Comparison of ENCODE assay signal across 16 cellular contexts in genomic region chr1:203771901-203772301, GRCh38. TPM values are rescaled to one million over a fixed set of nuclear protein-coding genes. Genes with fewer than 3 reads are reported as not detected.
DNase-seq lines count a peak whose midpoint lies in the region; TF ChIP-seq lines count a peak whose summit lies in the region.
"Had no signal": no experiment of that assay in that cellular context is flagged by ENCODE, and none has a peak within 500 bp of the region (broad histone marks: within the 10 kb centered on the region; RNA-seq: fewer than 3 reads in every experiment).

No MANE protein-coding gene starts in this region.

- intact Hi-C loops in spleen (cut with DNase I; ENCODE audit: low total_unique reads) = no loop called here

- in situ Hi-C loops in G401 (cut with HindIII; ENCODE audit: low sequenced_read_pairs) = no loop called here

- TF ChIP-seq CTCF in VCaP (conservative IDR thresholded peaks at IDR 0.05) (no peak), spleen (IDR thresholded peaks at IDR 0.05 in 8 of 11, conservative IDR thresholded peaks at IDR 0.05 in 3 of 11) (no peak)

- no peak for TF ChIP-seq POLR2A in spleen (IDR thresholded peaks at IDR 0.05)

- peaks cover 0 to 54% (median 25%) of the 10 kb centered on the region in 6 donors for H3K4me1 ChIP-seq in spleen
- H3K4me1 ChIP-seq: testis had no signal

- H3K4me3 ChIP-seq in spleen = no peak overlapping the region
- H3K4me3 ChIP-seq: testis had no signal

- no peaks in the 10 kb centered on the region for H3K27me3 ChIP-seq in spleen (replicated peaks in 1 of 7)
- H3K27me3 ChIP-seq: testis had no signal

- 75 to 94% (median 84%) methylated on average over 7 of the region's 7 CpGs for WGBS in spleen, 5 donors

- peaks cover 0 to 49% (median 6%) of the 10 kb centered on the region in 6 donors for H3K36me3 ChIP-seq in spleen

- H3K27ac ChIP-seq in VCaP (peak overlapping the region; percentile 41), spleen (peak overlapping the region in 5 of 8 donors; percentile 21 to 31 (median 26))
- H3K27ac ChIP-seq: C4-2B, testis had no signal

- H3K9me3 ChIP-seq in spleen = no peaks in the 10 kb centered on the region
- H3K9me3 ChIP-seq: testis had no signal

- DNase-seq in G401 (ENCODE audit: low spot score) (peak; percentile 62), islet precursor cell (peak; percentile 60), spleen (no peak), RKO (ENCODE audit: low spot score) (no peak), DMS79 treated with DMSO at 0.1 percent for 48 hours (lab: John Stamatoyannopoulos, UW) (no peak), dedifferentiated amniotic fluid mesenchymal stem cell (ENCODE audit: extremely low spot score) (no peak)
- DNase-seq: activated gamma-delta T cell, NCI-H2081, NCI-H526 treated with DMSO at 0.1 percent for 48 hours, nephron progenitor cell, testis had no signal

RNA-seq across cellular contexts. Expression of gene LAX1, which starts 6.9 kb away (rescaled TPM):
- total RNA-seq in G401 (2014; rRNA removed; shearing (Covaris generic)) = not detected in 2 replicates
- 10 to 100 TPM; 11.3 to 24.3 (median 14.6) TPM for total RNA-seq in spleen
- polyA plus RNA-seq in spleen = 1 to 10 TPM in 2 of 3 donors, under 1 TPM in 1; 1.00 to 5.9 (median 1.7) TPM
- total RNA-seq: H4, HT1080, M059J had no signal

RNA-seq across cellular contexts. Expression of gene ZBED6, which starts 23.5 kb away (rescaled TPM):
- total RNA-seq in G401 (2014; rRNA removed; shearing (Covaris generic)) = 4.2 and 7.4 TPM in 2 replicates
- 10 to 100 TPM; 22.4 to 49.6 (median 41.4) TPM for total RNA-seq in spleen
- polyA plus RNA-seq in spleen = 1 to 10 TPM in 1 of 3 donors, under 1 TPM in 2; 0.17 to 1.4 (median 0.29) TPM

RNA-seq across cellular contexts. Expression of gene ZC3H11A, which starts 23.5 kb away (rescaled TPM):
- 40.6 and 57.6 TPM in 2 replicates for total RNA-seq in G401 (2014; rRNA removed; shearing (Covaris generic))
- 100 to 1,000 TPM in 3 of 7 donors, 10 to 100 TPM in 4; 79.6 to 218 (median 93.8) TPM for total RNA-seq in spleen
- polyA plus RNA-seq in spleen = 10 to 100 TPM; 45.2 to 61.1 (median 53.8) TPM

Comparison
In these comparisons a context has a peak if more than half of its experiments do, and no peak if none do; other contexts are left out.
1. DNase-seq: peak in G401 (single experiment) and islet precursor cell (single experiment); none in spleen (single experiment), RKO (single experiment), DMS79 treated with DMSO at 0.1 percent for 48 hours (single experiment) and dedifferentiated amniotic fluid mesenchymal stem cell (single experiment).
2. RNA of gene LAX1, which starts 6.9 kb away (total RNA-seq): 11.3 to 24.3 TPM in spleen; not detected in G401; every median in the first group is over 10 times any median in the second.